24 cellular contexts compared by ENCODE assay signal in the genomic region with DNA sequence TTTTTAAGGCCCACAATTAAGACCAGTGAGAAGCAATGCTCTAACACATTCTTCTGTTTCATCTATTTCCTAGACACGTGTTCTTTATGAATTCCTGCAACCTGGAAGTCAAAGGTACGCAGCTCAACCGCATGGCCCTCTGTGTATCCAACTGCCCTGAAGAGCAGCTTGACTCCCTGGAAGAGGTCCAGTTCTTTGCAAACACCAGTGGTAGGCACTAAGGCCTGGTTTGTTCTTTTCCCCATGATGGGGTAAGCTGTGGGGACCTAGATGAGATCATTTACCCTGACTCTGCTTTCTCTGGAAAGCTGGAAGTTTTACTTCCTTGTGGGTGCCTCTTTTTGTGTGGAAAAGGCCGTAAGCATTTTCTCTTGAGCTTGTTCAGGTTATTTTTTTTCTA. TPM values are rescaled to one million over a fixed set of nuclear protein-coding genes. Genes with fewer than 3 reads are reported as not detected.
"Had no signal": no experiment of that assay in that cellular context is flagged by ENCODE, and none has a peak within 500 bp of the region (broad histone marks: within the 10 kb centered on the region; RNA-seq: fewer than 3 reads in every experiment).

No MANE protein-coding gene starts in this region.

- H3K4me1 ChIP-seq: gastrocnemius medialis, right lobe of liver had no signal

- DNase-seq: cerebellar nuclear complex; cortex of kidney; effector memory CD8-positive, alpha-beta T cell; foreskin fibroblast; gastrocnemius medialis; head of caudate nucleus; mammary epithelial cell; mesendoderm; midbrain; natural killer cell; pancreas; retina; right lobe of liver; small intestine; stimulated activated CD4-positive, alpha-beta T cell treated with anti-CD3 and anti-CD28 coated beads, Interleukin-12 subunit alpha, Interleukin-12 subunit beta, amount 100 ng/mL, for 4 hours; stimulated activated CD4-positive, alpha-beta T cell treated with anti-CD3 and anti-CD28 coated beads, Interleukin-1b, Interleukin-23, amount 100 ng/mL, for 48 hours; stimulated activated CD4-positive, alpha-beta T cell treated with anti-CD3 and anti-CD28 coated beads, Interleukin-4, amount 100 ng/mL, for 1 hour; stimulated activated CD8-positive, alpha-beta memory T cell treated with anti-CD3 and anti-CD28 coated beads, Interleukin-4, amount 100 ng/mL, for 48 hours; stimulated activated naive CD4-positive, alpha-beta T cell; stimulated activated naive CD8-positive, alpha-beta T cell treated with anti-CD3 and anti-CD28 coated beads, Interleukin-15, amount 100 ng/mL, for 72 hours; trophoblast cell had no signal

- ATAC-seq: effector memory CD8-positive, alpha-beta T cell; gastrocnemius medialis; natural killer cell; pancreas; right lobe of liver; stimulated activated naive CD8-positive, alpha-beta T cell treated with anti-CD3 and anti-CD28 coated beads, Interleukin-15, amount 100 ng/mL, for 72 hours had no signal

- H3K4me3 ChIP-seq: gastrocnemius medialis, pancreas, right lobe of liver, suprapubic skin had no signal

- H3K27ac ChIP-seq: gastrocnemius medialis, neutrophil, pancreas, right lobe of liver, suprapubic skin had no signal

- H3K27me3 ChIP-seq: pancreas, right lobe of liver, suprapubic skin had no signal

- H3K9me3 ChIP-seq: gastrocnemius medialis, neutrophil, pancreas, right lobe of liver, suprapubic skin had no signal

- H3K36me3 ChIP-seq: gastrocnemius medialis, neutrophil, right lobe of liver, suprapubic skin had no signal

RNA-seq across cellular contexts. Expression of a gene that starts 7.3 kb away (rescaled TPM):
- polyA plus RNA-seq: neural cell had no signal
